ENCODE assay signal across 1 cellular context in the genomic region with DNA sequence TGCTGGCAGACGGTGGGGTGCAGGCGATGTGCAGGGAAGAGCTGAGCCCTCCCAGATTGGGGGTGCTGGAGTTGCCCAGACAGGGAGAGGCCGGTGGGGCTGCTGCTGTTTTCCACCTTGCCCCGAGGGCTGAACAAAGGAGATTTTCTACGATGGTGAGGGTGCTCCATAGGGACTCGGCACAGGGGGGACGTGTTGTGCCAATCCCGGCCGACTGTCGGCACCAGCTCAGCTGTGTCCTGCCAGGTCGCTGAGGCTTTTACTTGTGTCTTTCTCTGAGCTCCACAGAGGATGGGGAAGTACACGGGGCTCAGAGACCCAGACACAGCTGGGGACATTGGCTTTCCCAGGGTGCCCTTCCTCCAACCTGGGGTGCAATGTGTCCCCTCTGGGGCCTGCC.
TF ChIP-seq lines count a peak whose summit lies in the region.

No MANE protein-coding gene starts in this region.

TF ChIP-seq in H1, 55 proteins besides CTCF, POLR2A, EP300 and RAD21:
- no peak for TF ChIP-seq BACH1 (IDR thresholded peaks at IDR 0.05; ENCODE audit: low read length)
- TF ChIP-seq EZH2 (IDR thresholded peaks at IDR 0.05; ENCODE audit: low read depth, low read length, severe bottlenecking), result no peak
